Comparison of ENCODE assay signal across 8 cellular contexts in the genomic region with DNA sequence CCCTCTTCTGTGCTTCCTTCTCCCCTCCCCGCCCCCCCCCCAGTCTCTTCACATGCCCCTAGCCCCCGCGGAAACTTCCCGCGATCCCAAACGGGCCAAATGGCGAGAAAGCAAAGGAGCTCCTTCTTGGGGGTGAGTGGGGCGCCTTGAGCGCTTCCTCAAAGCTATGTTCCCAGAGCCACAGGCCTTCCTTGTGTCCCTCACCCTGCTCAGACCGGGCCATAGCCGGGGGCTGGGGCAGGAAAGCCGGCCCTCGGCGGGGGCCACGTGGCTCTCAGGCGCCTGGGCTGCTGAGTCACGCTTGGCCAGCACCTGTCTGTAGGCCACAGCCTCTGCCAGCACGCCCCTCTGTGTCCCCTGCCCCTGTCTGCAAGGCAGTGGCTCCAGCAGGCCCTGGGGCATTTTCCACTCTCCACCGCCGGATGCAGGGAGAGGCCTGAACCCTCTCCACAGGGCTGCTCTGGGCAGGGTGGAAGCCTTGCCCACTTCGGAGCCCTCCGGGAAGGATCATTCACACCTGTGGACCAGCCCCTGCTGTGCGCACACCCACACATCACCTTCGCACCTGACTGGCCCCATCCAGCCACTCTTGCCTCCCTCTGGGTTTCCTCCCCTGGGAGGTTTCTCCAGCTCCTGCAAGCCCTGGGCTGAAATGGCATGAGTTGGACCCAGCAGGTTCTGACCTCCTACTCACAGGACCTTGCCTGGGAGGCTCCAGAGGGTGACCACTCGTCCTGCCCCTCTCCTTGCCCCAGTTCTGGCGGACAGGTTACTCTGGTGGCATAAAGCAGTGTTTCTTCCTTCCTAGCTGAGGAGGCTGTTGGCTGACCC. TPM values are rescaled to one million over a fixed set of nuclear protein-coding genes. Genes with fewer than 3 reads are reported as not detected.
DNase-seq lines count a peak whose midpoint lies in the region; ATAC-seq and TF ChIP-seq lines count a peak whose summit lies in the region.

No MANE protein-coding gene starts in this region.

- TF ChIP-seq CTCF in C4-2B (conservative IDR thresholded peaks at IDR 0.05), result no peak
- TF ChIP-seq CTCF in GM20000 (IDR thresholded peaks at IDR 0.05; ENCODE audit: extremely low read depth, missing control alignments), result no peak
- no peak for TF ChIP-seq CTCF in osteocyte (IDR thresholded peaks at IDR 0.05)

- H3K4me1 Mint-ChIP-seq in activated naive CD4-positive, alpha-beta T cell treated with anti-CD3 and anti-CD28 coated beads, Interleukin-2, amount 50 U/mL, for 24 hours, result peaks cover 44% of the 10 kb centered on the region
- H3K4me1 Mint-ChIP-seq in osteocyte (ENCODE audit: unreplicated experiment), result peaks cover 49% of the 10 kb centered on the region

- H3K36me3 Mint-ChIP-seq in activated naive CD4-positive, alpha-beta T cell treated with anti-CD3 and anti-CD28 coated beads, Interleukin-2, amount 50 U/mL, for 24 hours, result peaks cover 4% of the 10 kb centered on the region
- H3K36me3 Mint-ChIP-seq in osteocyte (ENCODE audit: unreplicated experiment), result peaks cover 16% of the 10 kb centered on the region

- no peaks in the 10 kb centered on the region for H3K9me3 Mint-ChIP-seq in activated naive CD4-positive, alpha-beta T cell treated with anti-CD3 and anti-CD28 coated beads, Interleukin-2, amount 50 U/mL, for 24 hours
- H3K9me3 Mint-ChIP-seq in osteocyte (ENCODE audit: unreplicated experiment), result no peaks in the 10 kb centered on the region

- peak overlapping the region; percentile 79 for H3K4me3 Mint-ChIP-seq in activated naive CD4-positive, alpha-beta T cell treated with anti-CD3 and anti-CD28 coated beads, Interleukin-2, amount 50 U/mL, for 24 hours
- H3K4me3 Mint-ChIP-seq in osteocyte (ENCODE audit: unreplicated experiment), result peak overlapping the region; percentile 79

- peak overlapping the region; percentile 85 for H3K27ac Mint-ChIP-seq in activated naive CD4-positive, alpha-beta T cell treated with anti-CD3 and anti-CD28 coated beads, Interleukin-2, amount 50 U/mL, for 24 hours
- peak overlapping the region; percentile 96 for H3K27ac Mint-ChIP-seq in osteocyte (ENCODE audit: unreplicated experiment)

- peak; percentile 72 for DNase-seq in GM20000 (ENCODE audit: low spot score)
- DNase-seq in NCI-H510A treated with DMSO at 0.1 percent for 48 hours (lab: John Stamatoyannopoulos, UW), result peak; percentile 44
- peak; percentile 87 for DNase-seq in Right ventricle myocardium inferior (ENCODE audit: missing footprints)
- peak; percentile 91 for DNase-seq in osteocyte (ENCODE audit: extremely low spot score, unreplicated experiment)
- DNase-seq in NCI-H1694 (lab: John Stamatoyannopoulos, UW), result no peak

- intact Hi-C loops in Right ventricle myocardium inferior (cut with DNase I), result loop anchor here (2.0 kb wide), 1 partner anchor 13 kb away; the partner anchor contains the start of gene MGAT4B

- ATAC-seq in Right ventricle myocardium inferior (peak; percentile 11), HG02973 (IDR thresholded peaks at IDR 0.05; ENCODE audit: unreplicated experiment) (no peak)

- no peaks in the 10 kb centered on the region for H3K27me3 Mint-ChIP-seq in activated naive CD4-positive, alpha-beta T cell treated with anti-CD3 and anti-CD28 coated beads, Interleukin-2, amount 50 U/mL, for 24 hours
- H3K27me3 Mint-ChIP-seq in osteocyte (ENCODE audit: unreplicated experiment), result no peaks in the 10 kb centered on the region

- peak overlapping the region; percentile 93 for H3K27ac ChIP-seq in C4-2B

RNA-seq across cellular contexts. Expression of gene SQSTM1, which starts 1.2 kb away (rescaled TPM):
- 407 TPM for total RNA-seq in Right ventricle myocardium inferior
- 447 and 458 TPM in 2 replicates for total RNA-seq in osteocyte

RNA-seq across cellular contexts. Expression of gene MGAT4B, which starts 12.8 kb away (rescaled TPM):
- total RNA-seq in Right ventricle myocardium inferior (98.9 TPM), osteocyte (185 and 198 TPM in 2 replicates)

RNA-seq across cellular contexts. Expression of gene LTC4S, which starts 25.7 kb away (rescaled TPM):
- total RNA-seq in Right ventricle myocardium inferior, result 10.3 TPM
- 1.1 and 2.4 TPM in 2 replicates for total RNA-seq in osteocyte

RNA-seq across cellular contexts. Expression of gene MRNIP, which starts 39.1 kb away (rescaled TPM):
- total RNA-seq in Right ventricle myocardium inferior (12.2 TPM), osteocyte (25.8 and 27.6 TPM in 2 replicates)
